Comparison of ENCODE assay signal across 33 cellular contexts in the genomic region with DNA sequence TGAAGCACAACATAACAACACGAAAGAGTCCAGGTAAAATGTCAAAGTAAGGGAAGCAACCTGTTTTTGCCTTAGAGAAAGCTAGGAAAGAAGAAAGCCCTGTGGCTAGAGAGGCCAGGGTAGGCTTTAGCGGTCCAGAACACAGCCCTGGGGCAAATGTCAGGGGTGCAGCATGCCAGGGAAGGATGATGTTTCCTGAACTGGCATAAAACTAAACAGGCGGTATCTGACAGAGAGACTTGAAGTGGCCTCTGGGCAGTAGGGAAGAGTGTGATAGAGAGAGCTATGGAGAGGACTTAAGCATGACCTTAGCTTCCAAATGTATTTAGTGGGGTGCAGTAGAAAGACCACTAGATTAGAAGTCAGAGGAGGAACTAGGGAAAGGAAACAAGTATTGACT.
"Had no signal": no experiment of that assay in that cellular context is flagged by ENCODE, and none has a peak within 500 bp of the region (broad histone marks: within the 10 kb centered on the region; RNA-seq: fewer than 3 reads in every experiment).

No MANE protein-coding gene starts in this region.

- H3K9ac ChIP-seq: KMS-11 had no signal

- H3K36me3 ChIP-seq: MG63 had no signal

- DNase-seq: Karpas-422, Kasumi-1, KG1, MG63, MM.1S, MV-4-11, NCI-H1048, NCI-H1092, NCI-H1092 treated with DMSO at 0.1 percent for 48 hours, NCI-H1105, NCI-H1105 treated with DMSO at 0.1 percent for 48 hours, NCI-H1417 treated with DMSO at 0.1 percent for 48 hours, NCI-H1436, NCI-H1436 treated with DMSO at 0.1 percent for 48 hours, NCI-H1694, NCI-H1694 treated with DMSO at 0.1 percent for 48 hours, NCI-H187, NCI-H187 treated with DMSO at 0.1 percent for 48 hours, NCI-H1930, NCI-H2029, NCI-H2029 treated with DMSO at 0.1 percent for 48 hours, NCI-H2081, NCI-H2081 treated with DMSO at 0.1 percent for 48 hours, NCI-H2107, NCI-H2171, NCI-H2171 treated with DMSO at 0.1 percent for 48 hours, NCI-H2227 treated with DMSO at 0.1 percent for 48 hours, NCI-H226, NCI-H345, NCI-H446, NCI-H446 treated with DMSO at 0.1 percent for 48 hours, NCI-H510A had no signal

- H3K9me3 ChIP-seq: MG63 had no signal

- H3K27me3 ChIP-seq: MG63 had no signal

- H3K4me3 ChIP-seq: MG63 had no signal

- H3K27ac ChIP-seq: KMS-11 had no signal
